In genomic region chr12:49476091-49476490, GRCh38 we compare ENCODE assay signal across 20 cellular contexts.
DNase-seq lines count a peak whose midpoint lies in the region; FAIRE-seq and TF ChIP-seq lines count a peak whose summit lies in the region.
"Had no signal": no experiment of that assay in that cellular context is flagged by ENCODE, and none has a peak within 500 bp of the region (broad histone marks: within the 10 kb centered on the region; RNA-seq: fewer than 3 reads in every experiment).

No MANE protein-coding gene starts in this region.

- H3K79me2 ChIP-seq in mesendoderm (ENCODE audit: control insufficient read depth, insufficient read depth, low read length) = peaks cover 4% of the 10 kb centered on the region

- no peak overlapping the region for H3K4ac ChIP-seq in mesendoderm (ENCODE audit: low read depth, low read length)

- no peak for TF ChIP-seq POLR2A in spleen (IDR thresholded peaks at IDR 0.05)

- H4K8ac ChIP-seq in mesendoderm (ENCODE audit: low read depth, low read length) = no peak overlapping the region

- H3K4me3 ChIP-seq in mesendoderm (ENCODE audit: low read length) (no peak overlapping the region), spleen (no peak overlapping the region)
- H3K4me3 ChIP-seq: Peyer's patch, SJCRH30 had no signal

- H2AK5ac ChIP-seq in mesendoderm (ENCODE audit: low read length) = no peak overlapping the region

- H4K5ac ChIP-seq in mesendoderm (ENCODE audit: low read length) = no peak overlapping the region

- no peak overlapping the region for H3K4me2 ChIP-seq in mesendoderm (ENCODE audit: low read length)

- H3K9ac ChIP-seq in mesendoderm (ENCODE audit: low read length) = no peak overlapping the region

- no CpG with 5 or more reads among the region's 12 CpGs for WGBS in mesendoderm (ENCODE audit: extremely low coverage, insufficient coverage, low lambda C conversion rate)
- WGBS in spleen, 5 donors = 96 to 98% (median 97%) methylated on average over 8 to 12 of the region's 12 CpGs

- H3K4me1 ChIP-seq in mesendoderm (ENCODE audit: control insufficient read depth, low read depth, low read length) (peaks cover 5% of the 10 kb centered on the region), spleen (no peaks in the 10 kb centered on the region)
- H3K4me1 ChIP-seq: Peyer's patch had no signal

- H3K18ac ChIP-seq in mesendoderm (ENCODE audit: low read length) = no peak overlapping the region

- no peak overlapping the region for H2BK5ac ChIP-seq in mesendoderm (ENCODE audit: low read length)

- no peak overlapping the region for H3K23ac ChIP-seq in mesendoderm (ENCODE audit: low read length)

- no peak overlapping the region for H3K56ac ChIP-seq in mesendoderm (ENCODE audit: low read length)

- no peak for TF ChIP-seq CTCF in spleen (IDR thresholded peaks at IDR 0.05 in 8 of 11, conservative IDR thresholded peaks at IDR 0.05 in 3 of 11)

- H3K36me3 ChIP-seq in mesendoderm (ENCODE audit: control insufficient read depth, insufficient read depth, low read length) = no peaks in the 10 kb centered on the region
- H3K36me3 ChIP-seq in spleen = peaks cover 0 to 8% (median 0%) of the 10 kb centered on the region in 6 donors
- H3K36me3 ChIP-seq: Peyer's patch had no signal

- peak; percentile 7 for DNase-seq in ELF-1 (ENCODE audit: low read depth, low spot score)
- DNase-seq in NCI-H1694 treated with DMSO at 0.1 percent for 48 hours (lab: John Stamatoyannopoulos, UW) = peak; percentile 42
- peak; percentile 43 to 59 for DNase-seq in cerebellar nuclear complex (lab: John Stamatoyannopoulos, UW)
- DNase-seq in mesendoderm = peak; percentile 18
- no peak for DNase-seq in RCC 7860 (ENCODE audit: low spot score)
- DNase-seq in spleen = no peak
- no peak for DNase-seq in HTR-8/SVneo (ENCODE audit: insufficient read length, low spot score)
- DNase-seq in stimulated activated naive CD4-positive, alpha-beta T cell treated with Interleukin-2 at 50 U/mL for 16 hours (lab: John Stamatoyannopoulos, UW) = no peak
- DNase-seq: AML-193; CD8-positive, alpha-beta T cell; GF-D8; Karpas-422; MV-4-11; NCI-H1105 treated with DMSO at 0.1 percent for 48 hours; NCI-H187 treated with DMSO at 0.1 percent for 48 hours; NCI-H226; NCI-H510A treated with DMSO at 0.1 percent for 48 hours; Peyer's patch; SJCRH30 had no signal

- intact Hi-C loops in spleen (cut with DNase I; ENCODE audit: low total_unique reads) = no loop called here

- H2BK120ac ChIP-seq in mesendoderm (ENCODE audit: low read depth, low read length) = no peak overlapping the region

- no peak overlapping the region for H2BK15ac ChIP-seq in mesendoderm (replicated peaks; ENCODE audit: low read depth)

- H3K27ac ChIP-seq in mesendoderm (ENCODE audit: low read depth, low read length) = no peak overlapping the region
- H3K27ac ChIP-seq in spleen = no peak overlapping the region
- H3K27ac ChIP-seq: Peyer's patch, SJCRH30 had no signal

- H3K9me3 ChIP-seq in spleen = no peaks in the 10 kb centered on the region
- H3K9me3 ChIP-seq: Peyer's patch, SJCRH30 had no signal

- H3K27me3 ChIP-seq in mesendoderm (ENCODE audit: insufficient read depth, low read length, poor library complexity) = no peaks in the 10 kb centered on the region
- no peaks in the 10 kb centered on the region for H3K27me3 ChIP-seq in spleen (replicated peaks in 1 of 7)
- H3K27me3 ChIP-seq: Peyer's patch, SJCRH30 had no signal

- no peak for FAIRE-seq in RCC 7860 (lab: Jason Lieb, UNC)
- FAIRE-seq in HTR-8/SVneo (lab: Jason Lieb, UNC) = no peak
- FAIRE-seq: H54 had no signal

- H3K79me1 ChIP-seq in mesendoderm (ENCODE audit: low read length) = peaks cover 5% of the 10 kb centered on the region

Comparison
In these comparisons a context has a peak if more than half of its experiments do, and no peak if none do; other contexts are left out.
1. DNase-seq: peak in ELF-1 (single experiment), NCI-H1694 treated with DMSO at 0.1 percent for 48 hours (single experiment), cerebellar nuclear complex (2 of 2) and mesendoderm (single experiment); none in RCC 7860 (single experiment), spleen (single experiment), HTR-8/SVneo (single experiment) and stimulated activated naive CD4-positive, alpha-beta T cell treated with Interleukin-2 at 50 U/mL for 16 hours (single experiment).